22 cellular contexts compared by ENCODE assay signal in the genomic region with DNA sequence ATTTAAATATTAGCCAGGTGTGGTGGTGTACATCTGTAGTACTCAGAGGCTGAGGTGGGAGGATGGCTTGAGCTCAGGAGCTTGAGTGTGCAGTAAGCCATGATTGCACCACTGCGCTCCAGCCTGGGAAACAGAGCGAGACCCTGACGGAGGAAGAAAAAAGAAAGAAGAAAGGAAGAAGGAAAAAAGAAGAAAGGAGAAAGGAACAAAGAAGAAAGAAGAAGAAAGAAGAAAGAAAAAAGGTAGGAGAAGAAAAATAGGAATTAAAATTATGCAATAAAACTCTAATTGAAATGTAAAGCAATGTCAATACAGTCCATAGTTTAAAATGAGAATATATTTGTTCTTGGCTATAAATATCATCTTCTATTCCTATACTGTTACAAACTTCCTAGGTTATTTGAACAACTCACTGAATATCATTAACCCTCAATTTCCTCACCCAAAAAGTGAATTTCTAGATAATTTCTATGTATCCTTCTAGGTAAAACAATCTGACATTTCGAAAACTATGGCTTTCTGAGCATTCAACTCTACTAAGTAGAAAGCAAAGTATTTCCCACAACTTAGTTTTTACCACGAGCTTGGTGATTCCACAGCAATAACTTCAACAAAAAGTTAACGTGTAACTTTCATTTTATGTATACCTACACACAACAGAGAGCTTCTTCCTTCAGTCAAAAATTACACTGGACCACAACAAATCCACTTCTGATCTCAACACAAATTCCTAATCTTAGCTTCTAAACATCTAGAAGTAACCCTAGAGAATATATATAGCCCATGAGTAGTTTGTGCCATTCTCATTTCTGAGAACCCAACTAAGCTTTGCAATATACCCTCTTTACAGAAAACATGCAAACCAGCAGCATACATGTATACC. TPM values are rescaled to one million over a fixed set of nuclear protein-coding genes. Genes with fewer than 3 reads are reported as not detected.
A peak's percentile ranks its signal among the peaks of the same experiment; 100 is the strongest.
DNase-seq lines count a peak whose midpoint lies in the region; ATAC-seq and TF ChIP-seq lines count a peak whose summit lies in the region.
"Had no signal": no experiment of that assay in that cellular context is flagged by ENCODE, and none has a peak within 500 bp of the region (broad histone marks: within the 10 kb centered on the region; RNA-seq: fewer than 3 reads in every experiment).

No MANE protein-coding gene starts in this region.

- DNase-seq in activated T-cell treated with anti-CD3 and anti-CD28 coated beads, Interleukin-2, amount 50 U/mL, for 4 hours = no peak
- DNase-seq in activated T-cell treated with anti-CD3 and anti-CD28 coated beads for 4 hours (no peak), endodermal cell (no peak), LoVo (ENCODE audit: low spot score) (no peak)
- DNase-seq in stimulated activated CD4-positive, alpha-beta T cell treated with anti-CD3 and anti-CD28 coated beads, Interleukin-4, amount 100 ng/mL, for 24 hours = no peak
- DNase-seq: activated CD4-positive, alpha-beta T cell treated with anti-CD3 and anti-CD28 coated beads for 4 hours; amygdala; C1 segment of cervical spinal cord; DMS 273 treated with DMSO at 0.1 percent for 48 hours; GM23248; Kasumi-1; naive B cell; NCI-H1092; NCI-H2029; NCI-H345; NCI-H82; pancreas; stimulated activated CD4-positive, alpha-beta T cell treated with anti-CD3 and anti-CD28 coated beads, Interleukin-12 subunit alpha, Interleukin-12 subunit beta, amount 100 ng/mL, for 4 hours had no signal

- H4K20me1 ChIP-seq in OCI-LY3 (ENCODE audit: insufficient read depth, low read length) = peaks cover 11% of the 10 kb centered on the region

- H3K27ac Mint-ChIP-seq in activated naive CD8-positive, alpha-beta T cell = peak overlapping the region; percentile 68
- H3K27ac Mint-ChIP-seq in stimulated activated memory B cell treated with anti-CD40 and anti-IgM and Interleukin-4, amounts not matched to agents 10 μg/mL and 1 μg/mL and 100 μg/mL, for 72 hours = peak overlapping the region; percentile 71
- H3K27ac Mint-ChIP-seq in endodermal cell = no peak overlapping the region
- H3K27ac Mint-ChIP-seq: dendritic cell treated with granulocyte-macrophage colony-stimulating factor and Interleukin-4, amounts not matched to agents 40 ng/mL and 50 ng/mL, for 4 days had no signal

- TF ChIP-seq CTCF in OCI-LY3 (IDR thresholded peaks at IDR 0.05; ENCODE audit: low read depth, low read length) (no peak), endodermal cell (conservative IDR thresholded peaks at IDR 0.05) (no peak)

- H3K27ac ChIP-seq in OCI-LY3 (ENCODE audit: low read length) (no peak overlapping the region), endodermal cell (ENCODE audit: low read depth, low read length) (no peak overlapping the region)
- H3K27ac ChIP-seq: GM23248, pancreas had no signal

- H3K36me3 Mint-ChIP-seq in activated T-cell treated with anti-CD3 and anti-CD28 coated beads, Interleukin-2, amount 50 U/mL, for 4 hours (ENCODE audit: insufficient read depth) = peaks cover 11% of the 10 kb centered on the region
- H3K36me3 Mint-ChIP-seq in activated naive CD8-positive, alpha-beta T cell = peaks cover 10% of the 10 kb centered on the region
- H3K36me3 Mint-ChIP-seq in stimulated activated memory B cell treated with anti-CD40 and anti-IgM and Interleukin-4, amounts not matched to agents 10 μg/mL and 1 μg/mL and 100 μg/mL, for 72 hours = peaks cover 11% of the 10 kb centered on the region
- peaks cover 10% of the 10 kb centered on the region for H3K36me3 Mint-ChIP-seq in endodermal cell (ENCODE audit: low read depth)
- H3K36me3 Mint-ChIP-seq: naive B cell had no signal

- no peaks in the 10 kb centered on the region for H3K9me3 Mint-ChIP-seq in activated T-cell treated with anti-CD3 and anti-CD28 coated beads, Interleukin-2, amount 50 U/mL, for 4 hours
- H3K9me3 Mint-ChIP-seq in activated naive CD8-positive, alpha-beta T cell (ENCODE audit: low read depth) = no peaks in the 10 kb centered on the region
- peaks cover 2% of the 10 kb centered on the region for H3K9me3 Mint-ChIP-seq in stimulated activated memory B cell treated with anti-CD40 and anti-IgM and Interleukin-4, amounts not matched to agents 10 μg/mL and 1 μg/mL and 100 μg/mL, for 72 hours
- H3K9me3 Mint-ChIP-seq in endodermal cell = peaks cover 3% of the 10 kb centered on the region
- H3K9me3 Mint-ChIP-seq: dendritic cell treated with granulocyte-macrophage colony-stimulating factor and Interleukin-4, amounts not matched to agents 40 ng/mL and 50 ng/mL, for 4 days; naive B cell had no signal

- H3K4me1 Mint-ChIP-seq in activated T-cell treated with anti-CD3 and anti-CD28 coated beads, Interleukin-2, amount 50 U/mL, for 4 hours (ENCODE audit: low read depth) = peaks cover 70% of the 10 kb centered on the region
- peaks cover 73% of the 10 kb centered on the region for H3K4me1 Mint-ChIP-seq in activated naive CD8-positive, alpha-beta T cell (ENCODE audit: low read depth)
- H3K4me1 Mint-ChIP-seq in stimulated activated memory B cell treated with anti-CD40 and anti-IgM and Interleukin-4, amounts not matched to agents 10 μg/mL and 1 μg/mL and 100 μg/mL, for 72 hours = peaks cover 47% of the 10 kb centered on the region
- peaks cover 8% of the 10 kb centered on the region for H3K4me1 Mint-ChIP-seq in endodermal cell

- H3K9ac ChIP-seq in OCI-LY3 (ENCODE audit: low read length) = no peak overlapping the region
- H3K9ac ChIP-seq in endodermal cell (ENCODE audit: extremely low read depth, low read length, poor library complexity, severe bottlenecking) = no peak overlapping the region
- H3K9ac ChIP-seq: GM23248 had no signal

- H3K79me2 ChIP-seq in OCI-LY3 (ENCODE audit: low read length) = peaks cover 89% of the 10 kb centered on the region

- H3K36me3 ChIP-seq in OCI-LY3 (replicated peaks; ENCODE audit: low read depth, low read length) (peaks cover 15% of the 10 kb centered on the region), endodermal cell (ENCODE audit: control insufficient read depth, insufficient read depth, low read length) (no peaks in the 10 kb centered on the region)
- H3K36me3 ChIP-seq: pancreas had no signal

- H3K4me3 ChIP-seq in OCI-LY3 (ENCODE audit: low read length) = no peak overlapping the region
- H3K4me3 ChIP-seq in endodermal cell (ENCODE audit: low read length) = no peak overlapping the region
- H3K4me3 ChIP-seq: GM23248, pancreas had no signal

- H3K9me3 ChIP-seq in OCI-LY3 (ENCODE audit: insufficient read depth, low read length) = no peaks in the 10 kb centered on the region
- H3K9me3 ChIP-seq in endodermal cell (ENCODE audit: control insufficient read depth, low read length) = peaks cover 4% of the 10 kb centered on the region
- H3K9me3 ChIP-seq: pancreas had no signal

- peak overlapping the region; percentile 19; the same call in 1 of the 2 replicates for H3K4me2 ChIP-seq in OCI-LY3 (ENCODE audit: low read length)

- no peak overlapping the region for H2AFZ ChIP-seq in OCI-LY3 (ENCODE audit: low read depth, low read length)
- H2AFZ ChIP-seq: GM23248 had no signal

- WGBS in endodermal cell (ENCODE audit: insufficient coverage in 1 of 2, insufficient read length in 1 of 2), 2 experiments = 91 to 94% methylated on average over 6 of the region's 6 CpGs

- H3K4me3 Mint-ChIP-seq in activated T-cell treated with anti-CD3 and anti-CD28 coated beads, Interleukin-2, amount 50 U/mL, for 4 hours = peak overlapping the region; percentile 49
- peak overlapping the region; percentile 30 for H3K4me3 Mint-ChIP-seq in activated naive CD8-positive, alpha-beta T cell
- no peak overlapping the region for H3K4me3 Mint-ChIP-seq in stimulated activated memory B cell treated with anti-CD40 and anti-IgM and Interleukin-4, amounts not matched to agents 10 μg/mL and 1 μg/mL and 100 μg/mL, for 72 hours
- H3K4me3 Mint-ChIP-seq in endodermal cell = no peak overlapping the region
- H3K4me3 Mint-ChIP-seq: dendritic cell treated with granulocyte-macrophage colony-stimulating factor and Interleukin-4, amounts not matched to agents 40 ng/mL and 50 ng/mL, for 4 days; naive B cell had no signal

- ATAC-seq in activated T-cell treated with anti-CD3 and anti-CD28 coated beads, Interleukin-2, amount 50 U/mL, for 4 hours = peak in 1 of 2 donors; percentile 37
- no peak for ATAC-seq in stimulated activated memory B cell treated with anti-CD40 and anti-IgM and Interleukin-4, amounts not matched to agents 10 μg/mL and 1 μg/mL and 100 μg/mL, for 72 hours
- ATAC-seq: pancreas had no signal

- H3K4me1 ChIP-seq in OCI-LY3 (ENCODE audit: low read length) (peaks cover 22% of the 10 kb centered on the region), endodermal cell (ENCODE audit: control insufficient read depth, insufficient read depth, low read length) (no peaks in the 10 kb centered on the region)

- H3K27me3 ChIP-seq in OCI-LY3 (ENCODE audit: low read depth, low read length) (no peaks in the 10 kb centered on the region), endodermal cell (ENCODE audit: control insufficient read depth, insufficient read depth, low read length, poor library complexity, severe bottlenecking) (no peaks in the 10 kb centered on the region)
- H3K27me3 ChIP-seq: pancreas had no signal

- no peaks in the 10 kb centered on the region for H3K27me3 Mint-ChIP-seq in activated T-cell treated with anti-CD3 and anti-CD28 coated beads, Interleukin-2, amount 50 U/mL, for 4 hours (ENCODE audit: low read depth)
- no peaks in the 10 kb centered on the region for H3K27me3 Mint-ChIP-seq in activated naive CD8-positive, alpha-beta T cell
- H3K27me3 Mint-ChIP-seq in stimulated activated memory B cell treated with anti-CD40 and anti-IgM and Interleukin-4, amounts not matched to agents 10 μg/mL and 1 μg/mL and 100 μg/mL, for 72 hours = no peaks in the 10 kb centered on the region
- no peaks in the 10 kb centered on the region for H3K27me3 Mint-ChIP-seq in endodermal cell (ENCODE audit: insufficient read depth)
- H3K27me3 Mint-ChIP-seq: dendritic cell treated with granulocyte-macrophage colony-stimulating factor and Interleukin-4, amounts not matched to agents 40 ng/mL and 50 ng/mL, for 4 days; naive B cell had no signal

RNA-seq across cellular contexts. Expression of a gene that starts 19.7 kb away (rescaled TPM):
- 10 to 100 TPM; 55.5 to 66.6 (median 60.6) TPM for total RNA-seq in activated T-cell treated with anti-CD3 and anti-CD28 coated beads, Interleukin-2, amount 50 U/mL, for 4 hours
- total RNA-seq in endodermal cell = 10 to 100 TPM; 22.9 to 31.8 TPM
- polyA plus RNA-seq in endodermal cell (2013, experiment 1 of 2) = 22.0 TPM
- 24.4 TPM for polyA plus RNA-seq in endodermal cell (2013, experiment 2 of 2)

Comparison
In these comparisons a context has a peak if more than half of its experiments do, and no peak if none do; other contexts are left out.
1. H3K4me3 Mint-ChIP-seq: peak in activated T-cell treated with anti-CD3 and anti-CD28 coated beads, Interleukin-2, amount 50 U/mL, for 4 hours (single experiment) and activated naive CD8-positive, alpha-beta T cell (single experiment); none in stimulated activated memory B cell treated with anti-CD40 and anti-IgM and Interleukin-4, amounts not matched to agents 10 μg/mL and 1 μg/mL and 100 μg/mL, for 72 hours (single experiment) and endodermal cell (single experiment).